Comparison of ENCODE assay signal across 9 cellular contexts in the genomic region with DNA sequence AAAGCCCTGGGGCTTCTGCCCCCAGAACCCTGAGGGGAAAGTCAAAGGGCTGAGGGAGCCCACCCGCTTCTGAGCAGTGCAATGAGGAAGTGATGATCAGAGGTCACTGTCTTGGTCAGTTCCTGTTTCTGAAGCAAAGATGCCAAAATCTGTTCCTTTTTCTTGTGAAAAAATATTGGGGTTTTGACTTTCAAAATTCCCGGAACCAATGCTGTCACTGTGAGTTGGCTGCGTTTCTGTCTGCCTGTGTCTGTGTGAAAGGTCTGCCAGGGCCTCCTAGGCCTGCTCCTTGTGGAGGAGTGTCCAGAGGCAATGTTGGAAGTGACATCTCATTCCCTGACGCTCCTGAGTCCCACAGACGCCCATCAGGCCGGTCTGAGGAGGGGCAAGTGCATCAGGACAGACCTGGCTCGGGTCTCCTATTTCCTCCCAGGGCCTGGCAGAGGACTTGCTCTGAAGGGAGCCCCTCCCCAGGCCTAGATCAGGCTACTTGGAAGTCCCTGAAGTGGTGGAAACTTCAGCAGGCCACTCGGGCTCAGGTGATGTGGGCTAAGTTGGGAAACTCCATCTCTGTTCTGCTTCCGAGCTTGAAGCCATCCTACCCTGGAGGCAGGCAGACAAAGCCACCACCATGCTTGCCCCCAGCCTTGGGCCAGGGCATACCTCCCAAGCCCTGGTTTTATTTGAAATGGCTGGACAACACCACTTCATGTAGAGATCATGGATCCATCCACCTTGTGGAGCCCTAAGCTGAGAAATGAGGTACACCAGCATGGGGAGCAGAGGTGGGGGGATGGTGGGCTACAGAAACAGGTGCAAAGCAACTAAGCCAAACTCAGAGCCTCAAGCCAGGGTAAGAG. TPM values are rescaled to one million over a fixed set of nuclear protein-coding genes. Genes with fewer than 3 reads are reported as not detected.
A peak's percentile ranks its signal among the peaks of the same experiment; 100 is the strongest.
DNase-seq lines count a peak whose midpoint lies in the region; ATAC-seq and TF ChIP-seq lines count a peak whose summit lies in the region.
"Had no signal": no experiment of that assay in that cellular context is flagged by ENCODE, and none has a peak within 500 bp of the region (broad histone marks: within the 10 kb centered on the region; RNA-seq: fewer than 3 reads in every experiment).

No MANE protein-coding gene starts in this region.

- H3F3A ChIP-seq in MM.1S (ENCODE audit: insufficient read depth, low read length), result peaks cover 45% of the 10 kb centered on the region

- no peaks in the 10 kb centered on the region for H3K9me3 Mint-ChIP-seq in nephron

- no peaks in the 10 kb centered on the region for H3K27me3 Mint-ChIP-seq in nephron (ENCODE audit: low read depth)

- DNase-seq in AML-193 (lab: John Stamatoyannopoulos, UW) (peak; percentile 87 to 90), MM.1S (no peak), dorsolateral prefrontal cortex (no peak), RWPE1 (ENCODE audit: low spot score) (no peak), NAMALWA (ENCODE audit: low spot score) (no peak)

- POLR2A ChIA-PET in RWPE1 (lab: Yijun Ruan, JAX; ENCODE audit: low non-redundant PET), result no interaction called here

- H3K79me2 ChIP-seq in MM.1S (ENCODE audit: low read length), result no peaks in the 10 kb centered on the region

- no peaks in the 10 kb centered on the region for H3K27me3 ChIP-seq in MM.1S (replicated peaks; ENCODE audit: insufficient read depth, low read length)
- H3K27me3 ChIP-seq in dorsolateral prefrontal cortex, result no peaks in the 10 kb centered on the region

- H3K27ac ChIP-seq in MM.1S (ENCODE audit: low read length), result peak overlapping the region; percentile 57; the same call in 1 of the 2 replicates
- peak overlapping the region in 41 of 59 donors; percentile 7 to 83 (median 59) for H3K27ac ChIP-seq in dorsolateral prefrontal cortex
- H3K27ac ChIP-seq in RWPE1, result no peak overlapping the region
- H3K27ac ChIP-seq: epithelial cell of prostate had no signal

- no peaks in the 10 kb centered on the region for H3K9me3 ChIP-seq in MM.1S (replicated peaks; ENCODE audit: insufficient read depth, low read length)

- no peaks in the 10 kb centered on the region for H3K36me3 Mint-ChIP-seq in nephron (ENCODE audit: low read depth)

- no peaks in the 10 kb centered on the region for H3K9me2 ChIP-seq in MM.1S (replicated peaks; ENCODE audit: insufficient read depth, low read length)

- H3K4me3 Mint-ChIP-seq in nephron, result no peak overlapping the region

- H3K4me2 ChIP-seq in MM.1S (ENCODE audit: low read depth, low read length), result peak overlapping the region; percentile 43

- H4K20me1 ChIP-seq in MM.1S (ENCODE audit: insufficient read depth, low read length), result no peaks in the 10 kb centered on the region

- peaks cover 66% of the 10 kb centered on the region for H3K4me1 Mint-ChIP-seq in nephron

- no peak overlapping the region; the same call in 1 of the 2 replicates for H3K9ac ChIP-seq in MM.1S (ENCODE audit: low read length)

- no peak overlapping the region for H2AFZ ChIP-seq in MM.1S (ENCODE audit: low read length)

- H3K4me3 ChIP-seq in MM.1S (ENCODE audit: low read length), result no peak overlapping the region
- no peak overlapping the region for H3K4me3 ChIP-seq in dorsolateral prefrontal cortex

- peaks cover 65% of the 10 kb centered on the region for H3K4me1 ChIP-seq in MM.1S (ENCODE audit: low read length)

- ATAC-seq in GM18858 (IDR thresholded peaks at IDR 0.05; ENCODE audit: unreplicated experiment), result no peak
- ATAC-seq in GM18873 (IDR thresholded peaks at IDR 0.05; ENCODE audit: low FRiP score, unreplicated experiment), result no peak

- no peaks in the 10 kb centered on the region for H3K36me3 ChIP-seq in MM.1S (replicated peaks; ENCODE audit: insufficient read depth, low read length)

- intact Hi-C loops in dorsolateral prefrontal cortex (cut with DNase I), result loop anchor here (5.0 to 10.0 kb wide), 3 partner anchors 136 to 264 kb away; a partner anchor contains a TSS

- H3K27ac Mint-ChIP-seq in nephron, result peak overlapping the region; percentile 73 to 84 (median 76)

- TF ChIP-seq CTCF in MM.1S (IDR thresholded peaks at IDR 0.05; ENCODE audit: low read length) (no peak), dorsolateral prefrontal cortex (IDR thresholded peaks at IDR 0.05 in 54 of 56, conservative IDR thresholded peaks at IDR 0.05 in 2 of 56; ENCODE audit: low read depth in 1 of 56, partially characterized antibody in 56 of 56) (no peak), nephron (IDR thresholded peaks at IDR 0.05; ENCODE audit: unreplicated experiment in 3 of 3) (no peak), RWPE1 (conservative IDR thresholded peaks at IDR 0.05; ENCODE audit: low read depth) (no peak)

- CTCF ChIA-PET in RWPE1 (lab: Yijun Ruan, JAX), result interaction anchor here (0.8 kb wide), 1 partner anchor 229 kb away, joined by 3 read pairs; no protein-coding TSS in a partner anchor

RNA-seq across cellular contexts. Expression of a gene that starts 51.0 kb away (rescaled TPM):
- total RNA-seq in dorsolateral prefrontal cortex, result 10 to 100 TPM; 26.5 to 91.2 (median 49.3) TPM

Comparison
In these comparisons a context has a peak if more than half of its experiments do, and no peak if none do; other contexts are left out.
1. DNase-seq: peak in AML-193 (2 of 2); none in MM.1S (single experiment), dorsolateral prefrontal cortex (0 of 10), RWPE1 (single experiment) and NAMALWA (single experiment).